In the genomic region with DNA sequence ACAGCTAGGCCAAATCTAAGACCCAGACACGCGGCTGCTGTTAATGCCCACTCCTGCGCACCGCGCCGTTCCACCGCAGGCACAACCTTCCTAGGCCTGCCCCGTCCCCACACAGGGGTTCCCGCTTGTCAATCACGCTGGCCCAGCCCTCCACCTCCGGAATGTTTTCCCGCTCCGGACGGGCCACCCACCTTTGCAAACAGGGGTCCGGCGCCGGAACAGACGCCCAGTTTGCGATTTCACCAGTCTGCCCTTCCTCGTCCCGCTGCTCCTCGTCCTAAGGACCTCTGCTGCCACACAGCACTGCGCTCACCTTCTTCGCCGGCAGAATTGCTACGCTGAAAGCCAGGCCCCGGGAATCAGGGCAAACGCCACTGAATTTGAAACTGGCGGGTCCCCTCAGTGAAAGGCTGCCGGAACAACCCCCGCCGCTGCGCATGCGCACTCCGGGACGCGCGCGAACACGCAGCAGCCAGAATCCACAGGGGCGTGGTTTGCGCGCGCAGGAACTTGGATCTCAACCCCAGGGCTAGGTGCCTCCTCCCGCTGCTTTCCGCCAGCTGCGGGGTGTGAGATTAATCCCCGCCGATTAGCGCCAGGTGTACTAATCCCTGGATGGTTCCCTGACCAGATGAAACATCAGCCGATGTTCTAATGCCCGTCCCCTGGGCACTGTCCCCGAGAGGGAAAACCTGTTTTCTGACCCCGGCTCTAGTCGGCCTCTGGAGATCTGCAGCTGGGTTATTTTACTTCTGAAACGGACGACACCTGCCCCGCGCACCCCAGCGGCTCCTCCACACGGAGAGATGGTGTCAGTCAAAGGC, we compare ENCODE assay signal across 8 cellular contexts.
DNase-seq lines count a peak whose midpoint lies in the region; ATAC-seq and TF ChIP-seq lines count a peak whose summit lies in the region.
"Not testable (repeated sequence)": the region's sequence is repeated elsewhere in the genome, so short reads cannot be mapped to it uniquely, and the experiment has no call there.

No MANE protein-coding gene starts in this region.

- not testable (repeated sequence) for TF ChIP-seq POLR2A in right lobe of liver (IDR thresholded peaks at IDR 0.05)

- H3K9me3 Mint-ChIP-seq in CD14-positive monocyte; activated CD4-positive, alpha-beta T cell treated with anti-CD3 and anti-CD28 coated beads, Interleukin-2, amount 10 ng/mL, durations not matched to agents 7 days and 5 days: not testable (repeated sequence)

- CTCF ChIA-PET in activated CD4-positive, alpha-beta T cell treated with anti-CD3 and anti-CD28 coated beads, Interleukin-2, amount 10 ng/mL, durations not matched to agents 7 days and 5 days (lab: Charles Lee) = not testable (repeated sequence)

- peak; percentile 60 for ATAC-seq in GM19372 (IDR thresholded peaks at IDR 0.05; ENCODE audit: low read depth, unreplicated experiment)
- peak; percentile 67 for ATAC-seq in HG03460 (IDR thresholded peaks at IDR 0.05; ENCODE audit: unreplicated experiment)
- peak; percentile 91 to 98 (median 94) for ATAC-seq in right lobe of liver

- not testable (repeated sequence) for H3K27me3 ChIP-seq in right lobe of liver

- peaks cover 20% of the 10 kb centered on the region for H3K4me1 Mint-ChIP-seq in CD14-positive monocyte
- H3K4me1 Mint-ChIP-seq in activated CD4-positive, alpha-beta T cell treated with anti-CD3 and anti-CD28 coated beads, Interleukin-2, amount 10 ng/mL, durations not matched to agents 7 days and 5 days = peaks cover 26% of the 10 kb centered on the region

- peak overlapping the region; percentile 81 to 92 (median 84) for H3K27ac Mint-ChIP-seq in CD14-positive monocyte
- peak overlapping the region; percentile 93 for H3K27ac Mint-ChIP-seq in activated CD4-positive, alpha-beta T cell treated with anti-CD3 and anti-CD28 coated beads, Interleukin-2, amount 10 ng/mL, durations not matched to agents 7 days and 5 days

- 0% methylated on average over 35 of the region's 61 CpGs for WGBS in right lobe of liver (ENCODE audit: insufficient coverage, low coverage, low lambda C conversion rate, missing lambda C conversion rate)

- peak overlapping the region; percentile 98 for H3K4me3 Mint-ChIP-seq in CD14-positive monocyte
- peak overlapping the region; percentile 90 for H3K4me3 Mint-ChIP-seq in activated CD4-positive, alpha-beta T cell treated with anti-CD3 and anti-CD28 coated beads, Interleukin-2, amount 10 ng/mL, durations not matched to agents 7 days and 5 days

- H3K4me3 ChIP-seq in right lobe of liver = peak overlapping the region; percentile 43 to 59 (median 51)

- H3K9me3 ChIP-seq in right lobe of liver = not testable (repeated sequence)

- H3K4me1 ChIP-seq in right lobe of liver = not testable (repeated sequence)

- H3K27me3 Mint-ChIP-seq in CD14-positive monocyte (ENCODE audit: low read depth in 3 of 3); activated CD4-positive, alpha-beta T cell treated with anti-CD3 and anti-CD28 coated beads, Interleukin-2, amount 10 ng/mL, durations not matched to agents 7 days and 5 days: not testable (repeated sequence)

- POLR2A ChIA-PET in activated CD4-positive, alpha-beta T cell treated with anti-CD3 and anti-CD28 coated beads, Interleukin-2, amount 10 ng/mL, durations not matched to agents 7 days and 5 days (lab: Charles Lee) = interaction anchor here (0.6 kb wide), 1 partner anchor 86 kb away, joined by 14 read pairs; no protein-coding TSS in a partner anchor

- not testable (repeated sequence) for H3K27ac ChIP-seq in right lobe of liver

- not testable (repeated sequence) for H3K36me3 ChIP-seq in right lobe of liver

- DNase-seq in CD14-positive monocyte (ENCODE audit: low spot score) (peak; percentile 86), NCI-H526 (lab: John Stamatoyannopoulos, UW) (peak; percentile 84 to 94), dermis blood vessel endothelial cell (peak; percentile 80), right lobe of liver (peak; percentile 90 to 95 (median 93))
- DNase-seq in activated CD4-positive, alpha-beta T cell treated with anti-CD3 and anti-CD28 coated beads, Interleukin-2, amount 10 ng/mL, durations not matched to agents 7 days and 5 days = peak; percentile 94
- DNase-seq in stimulated activated CD4-positive, alpha-beta T cell treated with anti-CD3 and anti-CD28 coated beads, Interleukin-2, amount 100 ng/mL, for 48 hours = peak; percentile 86 to 88

- not testable (repeated sequence) for TF ChIP-seq CTCF in CD14-positive monocyte (IDR thresholded peaks at IDR 0.05); right lobe of liver (IDR thresholded peaks at IDR 0.05)

- intact Hi-C loops in CD14-positive monocyte (cut with micrococcal nuclease); right lobe of liver (cut with DNase I): not testable (repeated sequence)

- H3K36me3 Mint-ChIP-seq in CD14-positive monocyte = not testable (repeated sequence)
- H3K36me3 Mint-ChIP-seq in activated CD4-positive, alpha-beta T cell treated with anti-CD3 and anti-CD28 coated beads, Interleukin-2, amount 10 ng/mL, durations not matched to agents 7 days and 5 days (ENCODE audit: low read depth) = peaks cover 12% of the 10 kb centered on the region
